ENCODE assay signal across 1 cellular context in genomic region chr14:79436325-79436724, GRCh38.
TF ChIP-seq lines count a peak whose summit lies in the region.

No MANE protein-coding gene starts in this region.

TF ChIP-seq in IMR-90, 13 proteins besides CTCF, POLR2A, EP300 and RAD21 (continued from another document):
- TF ChIP-seq RFX5 (IDR thresholded peaks at IDR 0.05; ENCODE audit: low read depth, low read length) (no peak), ELK1 (IDR thresholded peaks at IDR 0.05; ENCODE audit: borderline replicate concordance, low read depth, low read length) (no peak), MAFK (IDR thresholded peaks at IDR 0.05; ENCODE audit: low read depth, low read length) (no peak), CHD1 (IDR thresholded peaks at IDR 0.05; ENCODE audit: low read depth, low read length) (no peak), MXI1 (IDR thresholded peaks at IDR 0.05; ENCODE audit: borderline replicate concordance, low read depth, low read length) (no peak), MAZ (IDR thresholded peaks at IDR 0.05; ENCODE audit: borderline replicate concordance, low read depth, low read length) (no peak)
